Comparison of ENCODE assay signal across 22 cellular contexts in the genomic region with DNA sequence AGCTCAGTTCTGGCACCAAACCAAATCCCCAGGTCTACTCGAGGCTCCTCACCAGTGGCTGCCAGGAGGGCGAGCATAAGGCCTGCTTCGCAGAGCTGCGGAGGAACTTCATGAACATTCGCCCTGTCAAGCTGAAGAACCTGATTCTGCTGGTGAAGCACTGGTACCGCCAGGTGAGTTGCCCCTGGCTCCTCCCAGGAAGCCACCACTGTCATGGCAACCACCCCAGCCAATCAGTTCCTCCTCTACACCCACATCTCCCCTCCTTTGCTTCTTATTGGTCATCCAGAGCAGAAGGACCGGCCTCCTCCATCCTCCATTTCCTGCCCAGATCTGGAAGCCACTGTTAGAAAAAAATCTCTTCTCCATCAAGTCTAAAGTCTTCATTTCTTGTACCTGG. TPM values are rescaled to one million over a fixed set of nuclear protein-coding genes. Genes with fewer than 3 reads are reported as not detected.
DNase-seq lines count a peak whose midpoint lies in the region; ATAC-seq and TF ChIP-seq lines count a peak whose summit lies in the region.
"Had no signal": no experiment of that assay in that cellular context is flagged by ENCODE, and none has a peak within 500 bp of the region (broad histone marks: within the 10 kb centered on the region; RNA-seq: fewer than 3 reads in every experiment).

No MANE protein-coding gene starts in this region.

- DNase-seq in DMS53 (lab: John Stamatoyannopoulos, UW) = peak; percentile 33
- DNase-seq in DMS53 treated with DMSO at 0.1 percent for 48 hours (lab: John Stamatoyannopoulos, UW; ENCODE audit: unreplicated experiment) = no peak
- peak; percentile 37 for DNase-seq in GM20000 (ENCODE audit: low spot score)
- no peak for DNase-seq in T-helper 17 cell
- peak; percentile 58 for DNase-seq in germinal center (ENCODE audit: low spot score)
- DNase-seq in activated gamma-delta T cell treated with Interleukin-2 at 50 U/mL for 16 hours = no peak
- DNase-seq in GM19238 (ENCODE audit: insufficient read length, low spot score) = no peak
- DNase-seq: activated effector memory CD4-positive, alpha-beta T cell treated with anti-CD3 and anti-CD28 coated beads, Interleukin-2, amount 50 U/mL, for 16 hours; AML-193; amniotic stem cell; DMS79; HCEC 1CT; NCI-H1417; NCI-H524; occipital lobe; retina; spleen; stimulated activated CD4-positive, alpha-beta T cell treated with anti-CD3 and anti-CD28 coated beads, Interleukin-4, amount 100 ng/mL, for 4 hours; SW 1271; upper lobe of left lung had no signal

- ATAC-seq in T-helper 17 cell = peak; percentile 59
- ATAC-seq in HG03378 (IDR thresholded peaks at IDR 0.05; ENCODE audit: unreplicated experiment) = no peak

- peaks cover 24% of the 10 kb centered on the region for H3K36me3 Mint-ChIP-seq in T-helper 17 cell (ENCODE audit: low read depth)

- peaks cover 5% of the 10 kb centered on the region for H3K4me1 Mint-ChIP-seq in T-helper 17 cell

- no peak for TF ChIP-seq CTCF in GM20000 (IDR thresholded peaks at IDR 0.05; ENCODE audit: extremely low read depth, missing control alignments)

- no peaks in the 10 kb centered on the region for H3K9me3 ChIP-seq in T-helper 17 cell (ENCODE audit: control insufficient read depth, low read length, poor library complexity, severe bottlenecking)
- H3K9me3 ChIP-seq: upper lobe of left lung had no signal

- no peak overlapping the region for H3K4me3 Mint-ChIP-seq in T-helper 17 cell
- H3K4me3 Mint-ChIP-seq: dendritic cell treated with granulocyte-macrophage colony-stimulating factor and Interleukin-4, amounts not matched to agents 40 ng/mL and 50 ng/mL, for 4 days had no signal

- no peaks in the 10 kb centered on the region for H3K27me3 Mint-ChIP-seq in T-helper 17 cell
- H3K27me3 Mint-ChIP-seq: dendritic cell treated with granulocyte-macrophage colony-stimulating factor and Interleukin-4, amounts not matched to agents 40 ng/mL and 50 ng/mL, for 4 days had no signal

- H3K27ac Mint-ChIP-seq in T-helper 17 cell = peak overlapping the region; percentile 39
- H3K27ac Mint-ChIP-seq: dendritic cell treated with granulocyte-macrophage colony-stimulating factor and Interleukin-4, amounts not matched to agents 40 ng/mL and 50 ng/mL, for 4 days had no signal

RNA-seq across cellular contexts. Expression of a gene that starts 17.2 kb away (rescaled TPM):
- total RNA-seq in T-helper 17 cell = 10 to 100 TPM; 35.4 to 45.3 TPM

RNA-seq across cellular contexts. Expression of a gene that starts 22.8 kb away (rescaled TPM):
- 10 to 100 TPM; 26.6 to 28.6 TPM for total RNA-seq in T-helper 17 cell

RNA-seq across cellular contexts. Expression of a gene that starts 54.3 kb away (rescaled TPM):
- 10 to 100 TPM; 16.0 to 16.2 TPM for total RNA-seq in T-helper 17 cell

Comparison
In these comparisons a context has a peak if more than half of its experiments do, and no peak if none do; other contexts are left out.
1. DNase-seq: peak in DMS53 (single experiment), GM20000 (single experiment) and germinal center (single experiment); none in DMS53 treated with DMSO at 0.1 percent for 48 hours (single experiment), T-helper 17 cell (0 of 3), activated gamma-delta T cell treated with Interleukin-2 at 50 U/mL for 16 hours (single experiment) and GM19238 (single experiment).